ENCODE assay signal across 14 cellular contexts in the genomic region with DNA sequence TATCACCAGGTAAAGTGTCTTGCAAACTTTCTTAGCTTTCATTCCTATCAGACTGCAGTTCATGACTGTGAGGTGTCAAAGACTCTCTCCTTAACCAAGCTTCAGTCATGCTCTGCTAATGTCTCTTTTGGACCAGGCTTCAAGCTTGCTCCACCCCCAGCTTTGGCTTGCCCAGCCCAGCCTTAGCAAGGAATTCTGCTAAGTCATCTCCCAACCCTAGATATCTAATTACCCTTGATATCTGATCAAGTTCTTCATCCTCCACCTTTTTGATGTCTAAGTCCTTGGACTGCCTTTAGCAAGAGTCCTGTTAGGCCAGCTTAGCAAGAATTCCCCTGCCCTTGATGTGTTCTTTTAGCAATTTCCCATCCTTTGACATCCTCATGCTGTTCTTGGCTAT.
A peak's percentile ranks its signal among the peaks of the same experiment; 100 is the strongest.
DNase-seq lines count a peak whose midpoint lies in the region; ATAC-seq and TF ChIP-seq lines count a peak whose summit lies in the region.
"Had no signal": no experiment of that assay in that cellular context is flagged by ENCODE, and none has a peak within 500 bp of the region (broad histone marks: within the 10 kb centered on the region; RNA-seq: fewer than 3 reads in every experiment).

No MANE protein-coding gene starts in this region.

- peak overlapping the region; percentile 79 for H3K27ac Mint-ChIP-seq in Caco-2 (ENCODE audit: unreplicated experiment)
- H3K27ac Mint-ChIP-seq in CD4-positive, alpha-beta T cell, result no peak overlapping the region
- no peak overlapping the region for H3K27ac Mint-ChIP-seq in activated T-cell treated with anti-CD3 and anti-CD28 coated beads, Interleukin-2, amount 50 U/mL, for 24 hours
- H3K27ac Mint-ChIP-seq: CD4-positive, CD25-positive, alpha-beta regulatory T cell had no signal

- H4K91ac ChIP-seq in IMR-90 (ENCODE audit: insufficient read depth, low read depth, low read length), result no peak overlapping the region

- no peak overlapping the region for H4K5ac ChIP-seq in IMR-90 (ENCODE audit: low read depth, low read length)

- H3K27me3 ChIP-seq in Caco-2 (replicated peaks; ENCODE audit: control insufficient read depth, insufficient read depth, low read length) (no peaks in the 10 kb centered on the region), IMR-90 (ENCODE audit: control insufficient read depth, insufficient read depth, low read length) (no peaks in the 10 kb centered on the region)
- no peaks in the 10 kb centered on the region for H3K27me3 ChIP-seq in CD4-positive, alpha-beta T cell (ENCODE audit: control insufficient read depth, insufficient read depth, low read length)
- H3K27me3 ChIP-seq: sigmoid colon had no signal

- no peaks in the 10 kb centered on the region for H3K36me3 Mint-ChIP-seq in Caco-2 (ENCODE audit: insufficient read depth, unreplicated experiment)
- no peaks in the 10 kb centered on the region for H3K36me3 Mint-ChIP-seq in CD4-positive, alpha-beta T cell (ENCODE audit: low read depth)
- peaks cover 9% of the 10 kb centered on the region for H3K36me3 Mint-ChIP-seq in activated T-cell treated with anti-CD3 and anti-CD28 coated beads, Interleukin-2, amount 50 U/mL, for 24 hours (ENCODE audit: low read depth)
- H3K36me3 Mint-ChIP-seq in activated T-cell treated with anti-CD3 and anti-CD28 coated beads, Interleukin-2, amount 50 U/mL, for 4 hours (ENCODE audit: insufficient read depth), result peaks cover 4% of the 10 kb centered on the region

- no peak overlapping the region for H2AFZ ChIP-seq in IMR-90 (replicated peaks; ENCODE audit: low read length, poor library complexity)

- H3K56ac ChIP-seq in IMR-90 (ENCODE audit: extremely low read depth, insufficient read depth, low read length), result no peak overlapping the region

- H3K4me3 ChIP-seq in Caco-2 (ENCODE audit: low read depth, low read length) (no peak overlapping the region), IMR-90 (ENCODE audit: insufficient read depth, low read depth, low read length) (no peak overlapping the region)
- H3K4me3 ChIP-seq: sigmoid colon, SK-N-MC had no signal

- no peak overlapping the region; the same call in 1 of the 2 replicates for H3K18ac ChIP-seq in IMR-90 (ENCODE audit: low read depth, low read length)

- intact Hi-C loops in Caco-2 (cut with micrococcal nuclease; ENCODE audit: unreplicated experiment), result loop anchor here (1.0 kb wide), 1 partner anchor 19 kb away; no protein-coding TSS in a partner anchor
- intact Hi-C loops in IMR-90 (cut with micrococcal nuclease), result no loop called here
- intact Hi-C loops in CD4-positive, alpha-beta T cell (cut with DNase I, micrococcal nuclease), result no loop called here

- no peaks in the 10 kb centered on the region for H4K20me1 ChIP-seq in IMR-90 (ENCODE audit: insufficient read depth, low read length)

- POLR2A ChIA-PET in Caco-2 (lab: Charles Lee), result interaction anchor here (0.5 to 0.7 kb wide), 2 partner anchors 9 to 18 kb away, joined by 3 read pairs; no protein-coding TSS in a partner anchor
- POLR2A ChIA-PET in IMR-90 (lab: Charles Lee; ENCODE audit: unreplicated experiment), result interaction anchor here (0.6 kb wide), 1 partner anchor 153 kb away, joined by 3 read pairs; no protein-coding TSS in a partner anchor
- POLR2A ChIA-PET in CD4-positive, alpha-beta T cell (lab: Charles Lee), result interaction anchor here (0.6 kb wide), 1 partner anchor 153 kb away, joined by 3 read pairs; no protein-coding TSS in a partner anchor

- TF ChIP-seq POLR2A in IMR-90 (IDR thresholded peaks at IDR 0.05; ENCODE audit: low read depth, low read length), result no peak

- no peaks in the 10 kb centered on the region for H3K27me3 Mint-ChIP-seq in Caco-2 (ENCODE audit: insufficient read depth, unreplicated experiment)
- H3K27me3 Mint-ChIP-seq in CD4-positive, alpha-beta T cell, result no peaks in the 10 kb centered on the region
- H3K27me3 Mint-ChIP-seq in activated T-cell treated with anti-CD3 and anti-CD28 coated beads, Interleukin-2, amount 50 U/mL, for 24 hours, result no peaks in the 10 kb centered on the region
- no peaks in the 10 kb centered on the region for H3K27me3 Mint-ChIP-seq in activated T-cell treated with anti-CD3 and anti-CD28 coated beads, Interleukin-2, amount 50 U/mL, for 4 hours (ENCODE audit: low read depth)
- H3K27me3 Mint-ChIP-seq: CD4-positive, CD25-positive, alpha-beta regulatory T cell had no signal

- no peak overlapping the region for H2AK5ac ChIP-seq in IMR-90 (ENCODE audit: low read depth, low read length)

- H3K9me3 Mint-ChIP-seq in Caco-2 (ENCODE audit: unreplicated experiment), result no peaks in the 10 kb centered on the region
- no peaks in the 10 kb centered on the region for H3K9me3 Mint-ChIP-seq in CD4-positive, alpha-beta T cell
- no peaks in the 10 kb centered on the region for H3K9me3 Mint-ChIP-seq in activated T-cell treated with anti-CD3 and anti-CD28 coated beads, Interleukin-2, amount 50 U/mL, for 24 hours
- H3K9me3 Mint-ChIP-seq in activated T-cell treated with anti-CD3 and anti-CD28 coated beads, Interleukin-2, amount 50 U/mL, for 4 hours, result no peaks in the 10 kb centered on the region
- H3K9me3 Mint-ChIP-seq: CD4-positive, CD25-positive, alpha-beta regulatory T cell had no signal

- no peak overlapping the region for H3K4me2 ChIP-seq in IMR-90 (ENCODE audit: low read depth, low read length)

- peak overlapping the region; percentile 18; the same call in 1 of the 2 replicates for H3K14ac ChIP-seq in IMR-90 (replicated peaks; ENCODE audit: low read depth, low read length)

- DNase-seq in Caco-2 (peak; percentile 72 to 77), IMR-90 (peak; percentile 56), astrocyte of the hippocampus (ENCODE audit: low read depth, low spot score) (peak; percentile 51), islet precursor cell (peak; percentile 85), CD1c-positive myeloid dendritic cell (ENCODE audit: extremely low spot score) (no peak)
- no peak for DNase-seq in CD4-positive, alpha-beta T cell
- no peak for DNase-seq in activated T-cell treated with anti-CD3 and anti-CD28 coated beads, Interleukin-2, amount 50 U/mL, for 24 hours
- no peak for DNase-seq in activated T-cell treated with anti-CD3 and anti-CD28 coated beads, Interleukin-2, amount 50 U/mL, for 4 hours
- DNase-seq: activated CD4-positive, alpha-beta T cell treated with anti-CD3 and anti-CD28 coated beads for 48 hours; CD4-positive, CD25-positive, alpha-beta regulatory T cell; NCI-H1092 treated with DMSO at 0.1 percent for 48 hours; NCI-H69; sigmoid colon had no signal

- H3K36me3 ChIP-seq in Caco-2 (ENCODE audit: control insufficient read depth, insufficient read depth, low read length) (no peaks in the 10 kb centered on the region), IMR-90 (ENCODE audit: control insufficient read depth, insufficient read depth, low read length) (peaks cover 4% of the 10 kb centered on the region; the same call in 1 of the 2 replicates)

- in situ Hi-C loops in IMR-90 (cut with MboI; ENCODE audit: low sequenced_read_pairs), result no loop called here

- H3K4me1 ChIP-seq in Caco-2 (peaks cover 22% of the 10 kb centered on the region), IMR-90 (ENCODE audit: control insufficient read depth, insufficient read depth, low read length) (peaks cover 4% of the 10 kb centered on the region; the same call in 1 of the 2 replicates)
- H3K4me1 ChIP-seq: sigmoid colon had no signal

- H3K4me1 Mint-ChIP-seq in Caco-2 (ENCODE audit: low read depth, unreplicated experiment), result peaks cover 27% of the 10 kb centered on the region
- peaks cover 5% of the 10 kb centered on the region for H3K4me1 Mint-ChIP-seq in CD4-positive, alpha-beta T cell (ENCODE audit: low read depth)
- H3K4me1 Mint-ChIP-seq in activated T-cell treated with anti-CD3 and anti-CD28 coated beads, Interleukin-2, amount 50 U/mL, for 24 hours (ENCODE audit: low read depth), result no peaks in the 10 kb centered on the region
- H3K4me1 Mint-ChIP-seq in activated T-cell treated with anti-CD3 and anti-CD28 coated beads, Interleukin-2, amount 50 U/mL, for 4 hours (ENCODE audit: low read depth), result no peaks in the 10 kb centered on the region

- no peak overlapping the region for H2AK9ac ChIP-seq in IMR-90 (replicated peaks; ENCODE audit: low read depth, low read length, poor library complexity)

- CTCF ChIA-PET in Caco-2 (lab: Charles Lee) (interaction anchor here (0.6 to 1.3 kb wide), 7 partner anchors 9 to 637 kb away, joined by 3 to 6 read pairs (median 3); no protein-coding TSS in a partner anchor), IMR-90 (lab: Yijun Ruan, JAX) (interaction anchor here (0.9 to 1.6 kb wide), 2 partner anchors 28 to 219 kb away, joined by 4 to 6 read pairs; no protein-coding TSS in a partner anchor)
- CTCF ChIA-PET in CD4-positive, alpha-beta T cell (lab: Charles Lee), result no interaction called here

- H3K9me1 ChIP-seq in IMR-90 (ENCODE audit: insufficient read depth, low read length), result no peaks in the 10 kb centered on the region

- H2BK20ac ChIP-seq in IMR-90 (ENCODE audit: low read depth, low read length), result no peak overlapping the region

- peak overlapping the region; percentile 14 for H3K4me3 Mint-ChIP-seq in Caco-2 (ENCODE audit: unreplicated experiment)
- H3K4me3 Mint-ChIP-seq in CD4-positive, alpha-beta T cell, result no peak overlapping the region
- H3K4me3 Mint-ChIP-seq in activated T-cell treated with anti-CD3 and anti-CD28 coated beads, Interleukin-2, amount 50 U/mL, for 24 hours, result no peak overlapping the region
- no peak overlapping the region for H3K4me3 Mint-ChIP-seq in activated T-cell treated with anti-CD3 and anti-CD28 coated beads, Interleukin-2, amount 50 U/mL, for 4 hours
- H3K4me3 Mint-ChIP-seq: CD4-positive, CD25-positive, alpha-beta regulatory T cell had no signal

- dilution Hi-C loops in IMR-90 (cut with HindIII; ENCODE audit: low sequenced_read_pairs, unreplicated experiment), result no loop called here

- no peak for TF ChIP-seq RAD21 in IMR-90 (IDR thresholded peaks at IDR 0.05; ENCODE audit: low read length)

- H3K9me3 ChIP-seq in Caco-2, result peaks cover 13% of the 10 kb centered on the region
- no peaks in the 10 kb centered on the region for H3K9me3 ChIP-seq in IMR-90 (ENCODE audit: control insufficient read depth, insufficient read depth, low read length)
- no peaks in the 10 kb centered on the region for H3K9me3 ChIP-seq in CD4-positive, alpha-beta T cell (ENCODE audit: control insufficient read depth, low read length)
- H3K9me3 ChIP-seq: sigmoid colon had no signal

- H3K27ac ChIP-seq in IMR-90 (ENCODE audit: insufficient read depth, low read length), result no peak overlapping the region
- no peak overlapping the region for H3K27ac ChIP-seq in CD4-positive, alpha-beta T cell (ENCODE audit: low read depth, low read length)
- H3K27ac ChIP-seq: sigmoid colon, SK-N-MC had no signal

- TF ChIP-seq CTCF in Caco-2 (IDR thresholded peaks at IDR 0.05; ENCODE audit: insufficient read depth in 1 of 2, low read depth in 1 of 2, low read length in 1 of 2, severe bottlenecking in 1 of 2, unreplicated experiment in 1 of 2) (no peak), IMR-90 (conservative IDR thresholded peaks at IDR 0.05; ENCODE audit: low read depth, low read length) (no peak)
- TF ChIP-seq CTCF in CD4-positive, alpha-beta T cell (IDR thresholded peaks at IDR 0.05), result no peak

- BruUV-seq in Caco-2 (replicated peaks; lab: Mats Ljungman, UMichigan) (no TSS peak), IMR-90 (replicated peaks; lab: Mats Ljungman, UMichigan) (no TSS peak)

- no peak overlapping the region for H2BK120ac ChIP-seq in IMR-90 (ENCODE audit: low read depth, low read length)

- H4K8ac ChIP-seq in IMR-90 (ENCODE audit: low read depth in 2 of 2, low read length in 2 of 2), result peak overlapping the region in 1 of 2 experiments; percentile 16; a peak in 2 of 4 replicates

- H3K4ac ChIP-seq in IMR-90 (ENCODE audit: low read depth, low read length), result no peak overlapping the region

- ATAC-seq in IMR-90 (ENCODE audit: low read depth), result peak; percentile 89
- no peak for ATAC-seq in CD4-positive, alpha-beta T cell (ENCODE audit: poor library complexity)
- no peak for ATAC-seq in activated T-cell treated with anti-CD3 and anti-CD28 coated beads, Interleukin-2, amount 50 U/mL, for 4 hours

- no peak overlapping the region for H3K9ac ChIP-seq in IMR-90 (ENCODE audit: low read depth, low read length)

- H2BK5ac ChIP-seq in IMR-90 (ENCODE audit: low read depth, low read length, poor library complexity, severe bottlenecking), result no peak overlapping the region

- H3K23ac ChIP-seq in IMR-90 (ENCODE audit: low read depth, low read length), result no peak overlapping the region

- H3K79me1 ChIP-seq in IMR-90 (ENCODE audit: low read depth in 1 of 2, low read length in 2 of 2), result peaks cover 10 to 19% of the 10 kb centered on the region in 2 experiments; a peak in 3 of 4 replicates

- H2BK15ac ChIP-seq in IMR-90 (ENCODE audit: low read depth, low read length), result no peak overlapping the region

Comparison
In these comparisons a context has a peak if more than half of its experiments do, and no peak if none do; other contexts are left out.
1. DNase-seq: peak in Caco-2 (2 of 2), IMR-90 (single experiment), astrocyte of the hippocampus (single experiment) and islet precursor cell (single experiment); none in CD1c-positive myeloid dendritic cell (single experiment), CD4-positive, alpha-beta T cell (0 of 10), activated T-cell treated with anti-CD3 and anti-CD28 coated beads, Interleukin-2, amount 50 U/mL, for 24 hours (single experiment) and activated T-cell treated with anti-CD3 and anti-CD28 coated beads, Interleukin-2, amount 50 U/mL, for 4 hours (single experiment).